17 cellular contexts compared by ENCODE assay signal in the genomic region with DNA sequence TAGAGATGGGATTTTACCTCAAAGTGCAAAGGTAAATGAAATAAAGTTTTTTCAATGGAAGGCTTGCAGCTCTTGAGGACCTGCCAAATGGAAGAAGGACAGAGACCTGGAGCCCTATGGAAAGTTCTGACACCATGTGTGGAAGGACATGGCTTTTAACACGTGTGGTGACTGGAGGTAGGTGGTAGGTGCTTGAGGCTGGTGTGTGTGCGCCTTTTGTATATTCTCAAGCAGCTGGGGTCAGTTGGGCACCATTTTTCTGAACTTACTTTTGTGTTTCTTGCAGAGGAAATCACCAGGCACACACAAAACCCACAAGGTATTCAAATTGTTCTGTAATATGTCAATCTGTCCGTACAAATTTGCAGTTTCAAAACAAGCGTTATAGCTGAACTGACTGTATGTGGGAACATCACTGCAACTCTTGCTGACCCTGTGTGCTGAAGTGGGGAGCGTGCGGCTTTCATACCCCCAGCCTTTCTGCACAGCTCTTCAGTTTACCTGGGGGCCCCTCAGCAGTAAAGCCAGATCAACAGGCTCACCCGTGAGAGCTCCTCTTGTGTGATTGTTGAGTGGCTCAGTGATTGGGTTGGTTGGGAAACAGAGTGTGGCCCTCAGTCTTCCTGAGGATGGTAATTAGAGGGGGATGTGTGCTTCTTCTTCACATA. TPM values are rescaled to one million over a fixed set of nuclear protein-coding genes. Genes with fewer than 3 reads are reported as not detected.
"Had no signal": no experiment of that assay in that cellular context is flagged by ENCODE, and none has a peak within 500 bp of the region (broad histone marks: within the 10 kb centered on the region; RNA-seq: fewer than 3 reads in every experiment).

No MANE protein-coding gene starts in this region.

- H3K4me1 Mint-ChIP-seq: activated naive CD8-positive, alpha-beta T cell treated with anti-CD3 and anti-CD28 coated beads, Interleukin-2, amount 10 ng/mL, durations not matched to agents 7 days and 5 days; naive thymus-derived CD4-positive, alpha-beta T cell had no signal

- H3K36me3 Mint-ChIP-seq: activated naive CD8-positive, alpha-beta T cell treated with anti-CD3 and anti-CD28 coated beads, Interleukin-2, amount 10 ng/mL, durations not matched to agents 7 days and 5 days; naive thymus-derived CD4-positive, alpha-beta T cell had no signal

- ATAC-seq: left colon; mucosa of descending colon; naive thymus-derived CD4-positive, alpha-beta T cell had no signal

- H3K9me3 ChIP-seq: ascending aorta, breast epithelium, mucosa of descending colon, neutrophil, suprapubic skin, upper lobe of left lung had no signal

- H3K27ac Mint-ChIP-seq: activated naive CD8-positive, alpha-beta T cell treated with anti-CD3 and anti-CD28 coated beads, Interleukin-2, amount 10 ng/mL, durations not matched to agents 7 days and 5 days; naive thymus-derived CD4-positive, alpha-beta T cell; T-helper 2 cell treated with Interferon-gamma antibody and Interleukin-4, amounts not matched to agents 5 μg/mL and 100 μg/mL, for 36 hours had no signal

- H3K27me3 ChIP-seq: ascending aorta, breast epithelium, upper lobe of left lung had no signal

- DNase-seq: activated CD4-positive, CD25-positive, alpha-beta regulatory T cell treated with anti-CD3 and anti-CD28 coated beads, Interleukin-2, amount 50 U/mL, for 72 hours; activated naive CD4-positive, alpha-beta T cell; activated naive CD8-positive, alpha-beta T cell treated with anti-CD3 and anti-CD28 coated beads, Interleukin-2, amount 10 ng/mL, durations not matched to agents 7 days and 5 days; dermis blood vessel endothelial cell; left colon; mucosa of descending colon; naive thymus-derived CD4-positive, alpha-beta T cell; retina; stimulated activated naive CD4-positive, alpha-beta T cell treated with Interleukin-2 at 50 U/mL for 16 hours; SW 1271; upper lobe of left lung had no signal

- H3K27ac ChIP-seq: ascending aorta, breast epithelium, neutrophil, suprapubic skin, upper lobe of left lung had no signal

- H3K36me3 ChIP-seq: ascending aorta, breast epithelium, neutrophil, suprapubic skin, upper lobe of left lung had no signal

- H3K4me3 Mint-ChIP-seq: activated naive CD8-positive, alpha-beta T cell treated with anti-CD3 and anti-CD28 coated beads, Interleukin-2, amount 10 ng/mL, durations not matched to agents 7 days and 5 days; naive thymus-derived CD4-positive, alpha-beta T cell; T-helper 2 cell treated with Interferon-gamma antibody and Interleukin-4, amounts not matched to agents 5 μg/mL and 100 μg/mL, for 36 hours had no signal

- FAIRE-seq: islet of Langerhans had no signal

- H3K4me3 ChIP-seq: ascending aorta, breast epithelium, mucosa of descending colon, suprapubic skin, upper lobe of left lung had no signal

- H3K4me1 ChIP-seq: ascending aorta, breast epithelium, upper lobe of left lung had no signal

RNA-seq across cellular contexts. Expression of gene GREB1, which starts 0.4 kb away (rescaled TPM):
- polyA plus RNA-seq: naive thymus-derived CD4-positive, alpha-beta T cell had no signal
